Comparison of ENCODE assay signal across 16 cellular contexts in genomic region chr3:105688821-105689220, GRCh38.
A peak's percentile ranks its signal among the peaks of the same experiment; 100 is the strongest.
DNase-seq lines count a peak whose midpoint lies in the region; ATAC-seq and TF ChIP-seq lines count a peak whose summit lies in the region.
"Had no signal": no experiment of that assay in that cellular context is flagged by ENCODE, and none has a peak within 500 bp of the region (broad histone marks: within the 10 kb centered on the region; RNA-seq: fewer than 3 reads in every experiment).

No MANE protein-coding gene starts in this region.

- intact Hi-C loops in PC-3 (cut with micrococcal nuclease): loop anchor here (5.0 to 10.0 kb wide), 6 partner anchors 178 to 1428 kb away; partner anchors contain the start of gene CBLB

- no peaks in the 10 kb centered on the region for H3K9me3 Mint-ChIP-seq in activated naive CD4-positive, alpha-beta T cell treated with anti-CD3 and anti-CD28 coated beads, Interleukin-2, amount 10 ng/mL, durations not matched to agents 7 days and 5 days

- peak overlapping the region; percentile 25 for H3K27ac Mint-ChIP-seq in activated naive CD4-positive, alpha-beta T cell treated with anti-CD3 and anti-CD28 coated beads, Interleukin-2, amount 10 ng/mL, durations not matched to agents 7 days and 5 days
- H3K27ac Mint-ChIP-seq: activated naive CD4-positive, alpha-beta T cell treated with anti-CD3 and anti-CD28 coated beads, Interleukin-2, amount 50 U/mL, for 72 hours had no signal

- peaks cover 30% of the 10 kb centered on the region for H3K4me1 Mint-ChIP-seq in activated naive CD4-positive, alpha-beta T cell treated with anti-CD3 and anti-CD28 coated beads, Interleukin-2, amount 10 ng/mL, durations not matched to agents 7 days and 5 days

- no peaks in the 10 kb centered on the region for H3K79me2 ChIP-seq in PC-3 (ENCODE audit: low read length)

- no peak overlapping the region for H3K4me3 ChIP-seq in PC-3 (ENCODE audit: low read length)
- no peak overlapping the region for H3K4me3 ChIP-seq in fibroblast of pulmonary artery (replicated peaks; ENCODE audit: low read depth, low read length)
- H3K4me3 ChIP-seq: dorsolateral prefrontal cortex, ovary had no signal

- no peak overlapping the region for H3K4me2 ChIP-seq in PC-3 (ENCODE audit: low read length)

- H3K27me3 Mint-ChIP-seq in activated naive CD4-positive, alpha-beta T cell treated with anti-CD3 and anti-CD28 coated beads, Interleukin-2, amount 10 ng/mL, durations not matched to agents 7 days and 5 days: no peaks in the 10 kb centered on the region

- no peak overlapping the region for H2AFZ ChIP-seq in PC-3 (ENCODE audit: low read length)

- no peak for TF ChIP-seq CTCF in PC-3 (conservative IDR thresholded peaks at IDR 0.05; ENCODE audit: low read depth, low read length)
- no peak for TF ChIP-seq CTCF in fibroblast of pulmonary artery (IDR thresholded peaks at IDR 0.05; ENCODE audit: low read length, missing control alignments)

- H3K36me3 ChIP-seq in PC-3 (ENCODE audit: low read depth, low read length): 0 out of 2 replicates have a peak, but pooled peaks cover 4% of the 10 kb centered on the region
- H3K36me3 ChIP-seq: ovary had no signal

- ATAC-seq in PC-3 (peak; percentile 45; the same call in 1 of the 2 replicates), GM21528 (IDR thresholded peaks at IDR 0.05; ENCODE audit: low FRiP score, unreplicated experiment) (no peak)
- ATAC-seq: activated naive CD4-positive, alpha-beta T cell treated with anti-CD3 and anti-CD28 coated beads, Interleukin-2, amount 50 U/mL, for 72 hours; SK-N-SH treated with all-trans-retinoic acid at 6 μM for 48 hours had no signal

- no peak overlapping the region for H3K4me3 Mint-ChIP-seq in activated naive CD4-positive, alpha-beta T cell treated with anti-CD3 and anti-CD28 coated beads, Interleukin-2, amount 10 ng/mL, durations not matched to agents 7 days and 5 days

- CTCF ChIA-PET in activated naive CD4-positive, alpha-beta T cell treated with anti-CD3 and anti-CD28 coated beads, Interleukin-2, amount 10 ng/mL, durations not matched to agents 7 days and 5 days (lab: Charles Lee): interaction anchor here (0.6 to 1.7 kb wide), 3 partner anchors 195 to 921 kb away, joined by 3 to 4 read pairs (median 3); no protein-coding TSS in a partner anchor
- CTCF ChIA-PET in PC-3 (lab: Charles Lee): no interaction called here

- H3K27ac ChIP-seq in PC-3 (ENCODE audit: low read length): no peak overlapping the region
- H3K27ac ChIP-seq: dorsolateral prefrontal cortex, ovary had no signal

- H3K27me3 ChIP-seq in PC-3 (ENCODE audit: low read length): no peaks in the 10 kb centered on the region
- H3K27me3 ChIP-seq: BE2C, dorsolateral prefrontal cortex, ovary had no signal

- H3K9me3 ChIP-seq in PC-3 (ENCODE audit: low read length): no peaks in the 10 kb centered on the region
- H3K9me3 ChIP-seq: BE2C, ovary had no signal

- no peaks in the 10 kb centered on the region for H4K20me1 ChIP-seq in PC-3 (ENCODE audit: low read length)

- H3K9ac ChIP-seq in PC-3 (ENCODE audit: low read length): no peak overlapping the region

- peaks cover 69% of the 10 kb centered on the region for H3K36me3 Mint-ChIP-seq in activated naive CD4-positive, alpha-beta T cell treated with anti-CD3 and anti-CD28 coated beads, Interleukin-2, amount 10 ng/mL, durations not matched to agents 7 days and 5 days

- POLR2A ChIA-PET in PC-3 (lab: Charles Lee; ENCODE audit: unreplicated experiment): interaction anchor here (0.6 kb wide), 1 partner anchor 136 kb away, joined by 6 read pairs; no protein-coding TSS in a partner anchor

- H3K4me1 ChIP-seq in PC-3 (ENCODE audit: insufficient read depth, low read length): no peaks in the 10 kb centered on the region

- DNase-seq in activated naive CD4-positive, alpha-beta T cell treated with anti-CD3 and anti-CD28 coated beads, Interleukin-2, amount 10 ng/mL, durations not matched to agents 7 days and 5 days: no peak
- DNase-seq in activated naive CD4-positive, alpha-beta T cell treated with Interleukin-2 at 50 U/mL for 16 hours: no peak
- DNase-seq in PC-3 (no peak), fibroblast of pulmonary artery (ENCODE audit: low read depth) (peak; percentile 11), superior temporal gyrus (ENCODE audit: extremely low spot score) (peak; percentile 40), DMS 273 (lab: John Stamatoyannopoulos, UW; ENCODE audit: unreplicated experiment) (no peak), CD1c-positive myeloid dendritic cell (ENCODE audit: extremely low spot score) (no peak)
- DNase-seq: activated CD4-positive, alpha-beta T cell treated with anti-CD3 and anti-CD28 coated beads for 4 hours; BE2C; dorsolateral prefrontal cortex; MV-4-11; NK-92 treated with Interleukin-12 subunit alpha and Interleukin-12 subunit beta, amount 100 ng/mL, for 24 hours; ovary had no signal

- H3K9me2 ChIP-seq in PC-3 (replicated peaks; ENCODE audit: low read length): no peaks in the 10 kb centered on the region

- no TSS peak for BruUV-seq in PC-3 (replicated peaks; lab: Mats Ljungman, UMichigan)

- H3F3A ChIP-seq in PC-3 (ENCODE audit: low read length, unreplicated experiment): no peaks in the 10 kb centered on the region

Comparison
In these comparisons a context has a peak if more than half of its experiments do, and no peak if none do; other contexts are left out.
1. DNase-seq: peak in fibroblast of pulmonary artery (single experiment) and superior temporal gyrus (single experiment); none in activated naive CD4-positive, alpha-beta T cell treated with anti-CD3 and anti-CD28 coated beads, Interleukin-2, amount 10 ng/mL, durations not matched to agents 7 days and 5 days (single experiment), activated naive CD4-positive, alpha-beta T cell treated with Interleukin-2 at 50 U/mL for 16 hours (single experiment), PC-3 (single experiment), DMS 273 (single experiment) and CD1c-positive myeloid dendritic cell (single experiment).